ENCODE assay signal across 8 cellular contexts in genomic region chr1:156860639-156861423, GRCh38. TPM values are rescaled to one million over a fixed set of nuclear protein-coding genes. Genes with fewer than 3 reads are reported as not detected.
DNase-seq lines count a peak whose midpoint lies in the region; ATAC-seq, FAIRE-seq and TF ChIP-seq lines count a peak whose summit lies in the region.

TSS of gene NTRK1 (plus strand) at chr1:156860865. CDS start at chr1:156860935, 70 bp downstream.

- in situ Hi-C loops in gastrocnemius medialis (cut with MboI; ENCODE audit: low sequenced_read_pairs in 4 of 4) = loop anchor here in 2 of 4 donors (25.0 kb wide), 2 partner anchors 149 to 174 kb away; partner anchors contain the start of genes CRABP2 (in 1 of the 2) and NES (in 1 of the 2)

- peaks cover 40% of the 10 kb centered on the region for H3K27me3 ChIP-seq in CD8-positive, alpha-beta memory T cell (ENCODE audit: insufficient read depth, low read length, poor library complexity, severe bottlenecking)
- H3K27me3 ChIP-seq in left ventricle myocardium inferior (ENCODE audit: low read depth) (peaks cover 91% of the 10 kb centered on the region), gastrocnemius medialis (peaks cover 49 to 55% (median 51%) of the 10 kb centered on the region in 3 donors)

- H3K4me1 Mint-ChIP-seq in CD8-positive, alpha-beta memory T cell = peaks cover 18 to 39% (median 24%) of the 10 kb centered on the region in 3 donors
- H3K4me1 Mint-ChIP-seq in activated naive CD4-positive, alpha-beta T cell treated with anti-CD3 and anti-CD28 coated beads for 36 hours (ENCODE audit: low read depth) = peaks cover 23% of the 10 kb centered on the region

- FAIRE-seq in HTR-8/SVneo (lab: Jason Lieb, UNC) = no peak
- FAIRE-seq in RCC 7860 (lab: Jason Lieb, UNC) = no peak

- no peak within 1 kb of the TSS for H3K27ac ChIP-seq in CD8-positive, alpha-beta memory T cell (ENCODE audit: low read depth, low read length)
- no peak within 1 kb of the TSS for H3K27ac ChIP-seq in left ventricle myocardium inferior (replicated peaks)
- H3K27ac ChIP-seq in gastrocnemius medialis = no peak within 1 kb of the TSS

- POLR2A ChIA-PET in CD8-positive, alpha-beta memory T cell (lab: Charles Lee) = interaction anchor here (0.6 to 2.6 kb wide), 10 partner anchors 12 to 140 kb away, joined by 3 to 16 read pairs (median 3); partner anchors contain the start of genes METTL25B and SH2D2A

- peak within 1 kb of the TSS; percentile 64 for H3K4me3 ChIP-seq in CD8-positive, alpha-beta memory T cell (ENCODE audit: low read length)
- H3K4me3 ChIP-seq in left ventricle myocardium inferior (peak within 1 kb of the TSS; percentile 63), gastrocnemius medialis (peak within 1 kb of the TSS; percentile 28 to 50 (median 45))

- no peaks in the 10 kb centered on the region for H3K9me3 ChIP-seq in CD8-positive, alpha-beta memory T cell (ENCODE audit: low read length)
- H3K9me3 ChIP-seq in left ventricle myocardium inferior (replicated peaks) (no peaks in the 10 kb centered on the region), gastrocnemius medialis (no peaks in the 10 kb centered on the region)

- H3K4me3 Mint-ChIP-seq in CD8-positive, alpha-beta memory T cell = peak within 1 kb of the TSS; percentile 74 to 90 (median 81)
- H3K4me3 Mint-ChIP-seq in activated naive CD4-positive, alpha-beta T cell treated with anti-CD3 and anti-CD28 coated beads for 36 hours = peak within 1 kb of the TSS; percentile 64

- H3K27ac Mint-ChIP-seq in CD8-positive, alpha-beta memory T cell = peak within 1 kb of the TSS in 5 of 8 donors; percentile 14 to 91 (median 52)
- no peak within 1 kb of the TSS for H3K27ac Mint-ChIP-seq in activated naive CD4-positive, alpha-beta T cell treated with anti-CD3 and anti-CD28 coated beads for 36 hours

- TF ChIP-seq POLR2A in gastrocnemius medialis (IDR thresholded peaks at IDR 0.05) = no peak

- no peak for ATAC-seq in gastrocnemius medialis

- H3K9me3 Mint-ChIP-seq in CD8-positive, alpha-beta memory T cell = no peaks in the 10 kb centered on the region
- no peaks in the 10 kb centered on the region for H3K9me3 Mint-ChIP-seq in activated naive CD4-positive, alpha-beta T cell treated with anti-CD3 and anti-CD28 coated beads for 36 hours

- TF ChIP-seq CTCF in left ventricle myocardium inferior (IDR thresholded peaks at IDR 0.05; ENCODE audit: borderline replicate concordance) (no peak), gastrocnemius medialis (IDR thresholded peaks at IDR 0.05 in 4 of 5, conservative IDR thresholded peaks at IDR 0.05 in 1 of 5) (no peak)

- CTCF ChIA-PET in CD8-positive, alpha-beta memory T cell (lab: Charles Lee) = interaction anchor here (0.9 to 6.4 kb wide), 34 partner anchors 8 to 415 kb away, joined by 3 to 146 read pairs (median 6); partner anchors contain the start of genes CRABP2, HDGF, ISG20L2 and METTL25B
- CTCF ChIA-PET in activated naive CD4-positive, alpha-beta T cell treated with anti-CD3 and anti-CD28 coated beads for 36 hours (lab: Charles Lee) = interaction anchor here (0.7 to 10.2 kb wide), 32 partner anchors 12 to 237 kb away, joined by 3 to 177 read pairs (median 6); partner anchors contain the start of genes ISG20L2, METTL25B and PEAR1

- no peaks in the 10 kb centered on the region for H3K36me3 ChIP-seq in CD8-positive, alpha-beta memory T cell (ENCODE audit: insufficient read depth, low read length)
- H3K36me3 ChIP-seq in left ventricle myocardium inferior = no peaks in the 10 kb centered on the region
- H3K36me3 ChIP-seq in gastrocnemius medialis = no peaks in the 10 kb centered on the region

- no peaks in the 10 kb centered on the region for H3K36me3 Mint-ChIP-seq in CD8-positive, alpha-beta memory T cell
- no peaks in the 10 kb centered on the region for H3K36me3 Mint-ChIP-seq in activated naive CD4-positive, alpha-beta T cell treated with anti-CD3 and anti-CD28 coated beads for 36 hours (ENCODE audit: low read depth)

- peaks cover 45 to 68% of the 10 kb centered on the region in 2 donors for H3K27me3 Mint-ChIP-seq in CD8-positive, alpha-beta memory T cell
- peaks cover 57% of the 10 kb centered on the region for H3K27me3 Mint-ChIP-seq in activated naive CD4-positive, alpha-beta T cell treated with anti-CD3 and anti-CD28 coated beads for 36 hours (ENCODE audit: low read depth)

- DNase-seq in CD8-positive, alpha-beta memory T cell = peak; percentile 46 to 74 (median 51)
- DNase-seq in HTR-8/SVneo (ENCODE audit: insufficient read length, low spot score) = peak; percentile 70
- peak; percentile 84 for DNase-seq in SK-N-DZ (ENCODE audit: low spot score)
- DNase-seq in activated naive CD4-positive, alpha-beta T cell treated with anti-CD3 and anti-CD28 coated beads for 36 hours = peak; percentile 43
- peak; percentile 31 for DNase-seq in left ventricle myocardium inferior
- DNase-seq in gastrocnemius medialis = no peak
- no peak for DNase-seq in dedifferentiated amniotic fluid mesenchymal stem cell (ENCODE audit: extremely low spot score)
- no peak for DNase-seq in RCC 7860 (ENCODE audit: low spot score)

- peaks cover 21% of the 10 kb centered on the region for H3K4me1 ChIP-seq in CD8-positive, alpha-beta memory T cell (ENCODE audit: insufficient read depth, low read length)
- H3K4me1 ChIP-seq in left ventricle myocardium inferior (peaks cover 39% of the 10 kb centered on the region), gastrocnemius medialis (peaks cover 10 to 22% of the 10 kb centered on the region in 2 donors)

- intact Hi-C loops in activated naive CD4-positive, alpha-beta T cell treated with anti-CD3 and anti-CD28 coated beads for 36 hours (cut with micrococcal nuclease) = loop anchor here (1.0 to 5.0 kb wide), 8 partner anchors 13 to 172 kb away; partner anchors contain the start of gene CRABP2
- intact Hi-C loops in left ventricle myocardium inferior (cut with micrococcal nuclease) (loop anchor here (10.0 kb wide), 1 partner anchor 66 kb away; no protein-coding TSS in a partner anchor), gastrocnemius medialis (cut with DNase I; ENCODE audit: low total_unique reads) (loop anchor here (1.0 to 2.0 kb wide), 2 partner anchors 22 to 50 kb away; no protein-coding TSS in a partner anchor)

RNA-seq across cellular contexts. Expression of gene NTRK1, which starts in this region (rescaled TPM):
- total RNA-seq in CD8-positive, alpha-beta memory T cell = 1 to 10 TPM; 2.9 to 3.0 TPM
- polyA plus RNA-seq in CD8-positive, alpha-beta memory T cell = not detected
- 11.7 and 16.8 TPM in 2 replicates for polyA plus RNA-seq in SK-N-DZ (2014; cell fraction: cytosol; rRNA removed)
- polyA plus RNA-seq in SK-N-DZ (2014; cell fraction: nucleus; rRNA removed) = 42.6 and 46.0 TPM in 2 replicates
- under 1 TPM in 1 of 2 experiments, not detected in 1; 0.67 TPM for total RNA-seq in activated naive CD4-positive, alpha-beta T cell treated with anti-CD3 and anti-CD28 coated beads for 36 hours
- total RNA-seq in left ventricle myocardium inferior (1.0 TPM), gastrocnemius medialis (under 1 TPM in 2 of 4 donors, not detected in 2; 0.13 to 0.22 TPM)

Comparison
In these comparisons a context has a peak if more than half of its experiments do, and no peak if none do; other contexts are left out.
1. Peak in DNase-seq in activated naive CD4-positive, alpha-beta T cell treated with anti-CD3 and anti-CD28 coated beads for 36 hours; RNA of the gene not detected or under 1 TPM.
2. DNase-seq: peak in CD8-positive, alpha-beta memory T cell (5 of 5), HTR-8/SVneo (single experiment), SK-N-DZ (single experiment) and left ventricle myocardium inferior (single experiment); none in gastrocnemius medialis (0 of 2), dedifferentiated amniotic fluid mesenchymal stem cell (single experiment) and RCC 7860 (single experiment).
3. Peak in every context shown above with its lines, with median percentiles within 50 percentile points of each other: H3K4me3 ChIP-seq.